In the genomic region with DNA sequence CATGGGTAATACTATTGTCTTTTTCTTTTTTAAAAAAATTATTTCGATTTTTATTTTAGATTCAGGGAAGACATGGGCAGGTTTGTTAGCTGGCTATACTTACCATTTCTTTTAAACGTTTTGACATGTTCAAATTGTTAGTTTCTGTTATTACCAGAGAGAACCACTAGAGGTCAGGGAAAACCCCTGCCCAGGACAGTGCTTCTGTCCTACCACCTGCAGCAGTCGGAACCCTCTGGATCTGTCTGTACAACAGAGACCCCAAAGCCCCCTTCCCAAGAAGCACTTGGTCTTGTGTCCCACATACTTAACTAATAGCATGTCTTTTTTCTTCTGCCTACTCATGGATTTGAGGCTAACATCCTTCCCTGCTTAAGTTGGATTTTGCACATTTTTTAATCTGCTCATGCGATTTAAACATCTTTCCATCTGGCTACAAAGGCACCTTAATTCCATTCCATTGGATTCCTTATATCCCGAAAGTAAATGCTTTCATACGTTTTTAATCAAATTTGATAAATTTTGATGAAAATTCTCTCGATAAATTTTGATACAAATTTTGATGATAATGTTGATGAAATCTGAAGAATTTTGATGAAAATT, we compare ENCODE assay signal across 8 cellular contexts. TPM values are rescaled to one million over a fixed set of nuclear protein-coding genes. Genes with fewer than 3 reads are reported as not detected.
DNase-seq lines count a peak whose midpoint lies in the region; TF ChIP-seq lines count a peak whose summit lies in the region.

No MANE protein-coding gene starts in this region.

- peak overlapping the region; percentile 34; the same call in 1 of the 2 replicates for H2AFZ ChIP-seq in Karpas-422 (ENCODE audit: low read length)
- no peak overlapping the region for H2AFZ ChIP-seq in neuronal stem cell (ENCODE audit: low read length)

- H3K23ac ChIP-seq in neuronal stem cell (ENCODE audit: low read depth, low read length, poor library complexity) = no peak overlapping the region

- no peak overlapping the region for H2BK12ac ChIP-seq in neuronal stem cell (ENCODE audit: low read length)

- H3K27ac ChIP-seq in Karpas-422 (ENCODE audit: low read length) (peak overlapping the region; percentile 52; the same call in 1 of the 2 replicates), neuronal stem cell (replicated peaks; ENCODE audit: low read length) (no peak overlapping the region)

- H3K79me2 ChIP-seq in Karpas-422 (ENCODE audit: low read length) = no peaks in the 10 kb centered on the region

- H3K9ac ChIP-seq in Karpas-422 (ENCODE audit: low read length) (no peak overlapping the region), neuronal stem cell (ENCODE audit: low read depth, low read length, poor library complexity) (no peak overlapping the region)

- H4K20me1 ChIP-seq in Karpas-422 (ENCODE audit: insufficient read depth, low read depth, low read length) = no peaks in the 10 kb centered on the region

- H3K9me2 ChIP-seq in Karpas-422 (replicated peaks; ENCODE audit: insufficient read depth, low read length) = no peaks in the 10 kb centered on the region

- H3K9me3 ChIP-seq in HAP-1 (no peaks in the 10 kb centered on the region), Karpas-422 (ENCODE audit: low read length) (no peaks in the 10 kb centered on the region), neuronal stem cell (replicated peaks in 1 of 2; ENCODE audit: control insufficient read depth in 2 of 2, insufficient read depth in 1 of 2, low read depth in 1 of 2, low read length in 2 of 2) (no peaks in the 10 kb centered on the region)

- H3K4me2 ChIP-seq in Karpas-422 (ENCODE audit: low read depth, low read length, poor library complexity, severe bottlenecking) (peak overlapping the region; percentile 1), neuronal stem cell (ENCODE audit: insufficient read depth, low read length, poor library complexity, severe bottlenecking) (no peak overlapping the region)

- TF ChIP-seq CTCF in GM12872 (IDR thresholded peaks at IDR 0.05; ENCODE audit: insufficient read depth, low read depth, low read length) = peak; percentile 77

- no peaks in the 10 kb centered on the region for H3K79me1 ChIP-seq in neuronal stem cell (ENCODE audit: low read depth, low read length)

- DNase-seq in AG08395 (ENCODE audit: low spot score) (peak; percentile 64), HAP-1 (ENCODE audit: low spot score in 2 of 2) (peak; percentile 39 to 47), Karpas-422 (peak; percentile 87), SKM-1 treated with dmso at 0.1 percent for 144 hours (lab: John Stamatoyannopoulos, UW; ENCODE audit: unreplicated experiment) (peak; percentile 37), fibroblast of gingiva (ENCODE audit: low read depth) (peak; percentile 19), neuronal stem cell (ENCODE audit: low spot score) (peak; percentile 36)
- no peak for DNase-seq in stimulated activated CD8-positive, alpha-beta memory T cell treated with anti-CD3 and anti-CD28 coated beads, Interleukin-4, amount 100 ng/mL, for 48 hours

- no peak overlapping the region for H4K91ac ChIP-seq in neuronal stem cell (ENCODE audit: low read depth, low read length, poor library complexity)

- H2AK5ac ChIP-seq in neuronal stem cell (ENCODE audit: low read depth, low read length) = no peak overlapping the region

- no CpG with 5 or more reads among the region's 7 CpGs for WGBS in neuronal stem cell (ENCODE audit: extremely low coverage in 2 of 2, insufficient read length in 2 of 2, insufficient replicate concordance in 1 of 2), 2 donors

- H3K4ac ChIP-seq in neuronal stem cell (ENCODE audit: low read length) = no peak overlapping the region

- no peak overlapping the region for H2BK5ac ChIP-seq in neuronal stem cell (ENCODE audit: low read length)

- H3K4me1 ChIP-seq in HAP-1 = peaks cover 2% of the 10 kb centered on the region; the same call in 1 of the 2 replicates
- peaks cover 51% of the 10 kb centered on the region for H3K4me1 ChIP-seq in Karpas-422 (ENCODE audit: low read length)
- no peaks in the 10 kb centered on the region for H3K4me1 ChIP-seq in neuronal stem cell (ENCODE audit: control insufficient read depth in 2 of 2, insufficient read depth in 1 of 2, low read depth in 1 of 2, low read length in 2 of 2)

- no peak overlapping the region for H3K14ac ChIP-seq in neuronal stem cell (ENCODE audit: low read length)

- in situ Hi-C loops in HAP-1 (cut with MboI; ENCODE audit: low sequenced_read_pairs) = no loop called here

- H4K8ac ChIP-seq in neuronal stem cell (ENCODE audit: low read depth, low read length) = no peak overlapping the region

- no peaks in the 10 kb centered on the region for H3K36me3 ChIP-seq in HAP-1 (replicated peaks)
- H3K36me3 ChIP-seq in Karpas-422 (ENCODE audit: insufficient read depth, low read length) = no peaks in the 10 kb centered on the region
- H3K36me3 ChIP-seq in neuronal stem cell (replicated peaks in 1 of 2; ENCODE audit: control insufficient read depth in 2 of 2, insufficient read depth in 2 of 2, low read length in 2 of 2) = no peaks in the 10 kb centered on the region

- no peak overlapping the region for H2BK120ac ChIP-seq in neuronal stem cell (ENCODE audit: low read depth, low read length)

- H2BK15ac ChIP-seq in neuronal stem cell (ENCODE audit: low read length) = no peak overlapping the region

- H3K18ac ChIP-seq in neuronal stem cell (ENCODE audit: low read length) = no peak overlapping the region

- H3K4me3 ChIP-seq in HAP-1 = no peak overlapping the region
- no peak overlapping the region for H3K4me3 ChIP-seq in Karpas-422 (ENCODE audit: low read length)
- no peak overlapping the region for H3K4me3 ChIP-seq in neuronal stem cell (ENCODE audit: low read length in 2 of 2)

- no peaks in the 10 kb centered on the region for H3K27me3 ChIP-seq in HAP-1 (ENCODE audit: low read depth)
- no peaks in the 10 kb centered on the region for H3K27me3 ChIP-seq in Karpas-422 (ENCODE audit: low read length)
- H3K27me3 ChIP-seq in neuronal stem cell (ENCODE audit: control insufficient read depth in 3 of 3, insufficient read depth in 3 of 3, low read depth in 1 of 3, low read length in 3 of 3) = peaks cover 0 to 11% (median 0%) of the 10 kb centered on the region in 3 experiments

RNA-seq across cellular contexts. Expression of a gene that starts 10.0 kb away (rescaled TPM):
- 0.11 TPM in 1 of 2 replicates, not detected in the other for total RNA-seq in Karpas-422 (2014; rRNA removed; shearing (Covaris generic); ENCODE audit: low replicate concordance)
- polyA plus RNA-seq in neuronal stem cell (2013, experiment 1 of 2) = 3.8 TPM
- 3.9 TPM for polyA plus RNA-seq in neuronal stem cell (2013, experiment 2 of 2)
